29 cellular contexts compared by ENCODE assay signal in the genomic region with DNA sequence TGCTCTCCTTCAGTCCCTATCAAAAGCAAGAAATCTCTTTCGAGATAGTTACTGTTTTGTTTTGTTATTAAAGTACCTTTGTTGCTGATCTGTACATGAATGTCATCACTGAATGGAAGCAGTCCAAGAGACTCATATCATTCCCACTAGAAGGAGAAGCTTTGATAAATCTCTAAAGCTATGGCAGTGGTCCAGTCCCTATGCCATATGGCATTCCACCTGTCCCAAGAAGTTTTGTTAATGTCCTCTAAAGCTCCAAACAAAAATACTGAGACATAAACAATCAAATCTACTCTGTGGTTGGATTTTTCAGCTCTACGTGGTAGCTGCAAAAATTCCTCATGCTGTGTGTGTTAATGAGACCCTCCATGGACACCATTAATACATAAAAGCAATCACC.
"Had no signal": no experiment of that assay in that cellular context is flagged by ENCODE, and none has a peak within 500 bp of the region (broad histone marks: within the 10 kb centered on the region; RNA-seq: fewer than 3 reads in every experiment).

No MANE protein-coding gene starts in this region.

- H3K27ac Mint-ChIP-seq: activated CD8-positive, alpha-beta memory T cell treated with anti-CD3 and anti-CD28 coated beads, Interleukin-2, amount 10 ng/mL, durations not matched to agents 7 days and 5 days; activated CD8-positive, alpha-beta T cell treated with anti-CD3 and anti-CD28 coated beads, Interleukin-2, amount 10 ng/mL, durations not matched to agents 7 days and 5 days; activated naive CD4-positive, alpha-beta T cell treated with anti-CD3 and anti-CD28 coated beads, Interleukin-2, amount 50 U/mL, for 72 hours; activated T-cell treated with anti-CD3 and anti-CD28 coated beads, Interleukin-2, amount 50 U/mL, for 72 hours; effector memory CD8-positive, alpha-beta T cell; nephron progenitor cell; stimulated activated effector memory CD8-positive, alpha-beta T cell treated with anti-CD3 and anti-CD28 coated beads, Interleukin-12 subunit alpha, Interleukin-12 subunit beta, amount 100 ng/mL, for 72 hours; WTC11 had no signal

- H3K9me3 Mint-ChIP-seq: activated naive CD4-positive, alpha-beta T cell treated with anti-CD3 and anti-CD28 coated beads, Interleukin-2, amount 50 U/mL, for 72 hours; central memory CD8-positive, alpha-beta T cell; effector memory CD8-positive, alpha-beta T cell; nephron progenitor cell; stimulated activated effector memory CD8-positive, alpha-beta T cell treated with anti-CD3 and anti-CD28 coated beads, Interleukin-12 subunit alpha, Interleukin-12 subunit beta, amount 100 ng/mL, for 72 hours had no signal

- H3K36me3 Mint-ChIP-seq: activated CD8-positive, alpha-beta memory T cell treated with anti-CD3 and anti-CD28 coated beads, Interleukin-2, amount 10 ng/mL, durations not matched to agents 7 days and 5 days; activated naive CD4-positive, alpha-beta T cell treated with anti-CD3 and anti-CD28 coated beads, Interleukin-2, amount 50 U/mL, for 72 hours; stimulated activated effector memory CD8-positive, alpha-beta T cell treated with anti-CD3 and anti-CD28 coated beads, Interleukin-12 subunit alpha, Interleukin-12 subunit beta, amount 100 ng/mL, for 72 hours; WTC11 had no signal

- H3K9me3 ChIP-seq: neutrophil, prostate gland, sigmoid colon, stomach, thyroid gland, upper lobe of left lung, vagina had no signal

- H3K36me3 ChIP-seq: neutrophil, prostate gland, sigmoid colon, stomach, thyroid gland, upper lobe of left lung, vagina had no signal

- H3K4me1 Mint-ChIP-seq: activated CD8-positive, alpha-beta memory T cell treated with anti-CD3 and anti-CD28 coated beads, Interleukin-2, amount 10 ng/mL, durations not matched to agents 7 days and 5 days; central memory CD8-positive, alpha-beta T cell; naive B cell; nephron progenitor cell; stimulated activated effector memory CD8-positive, alpha-beta T cell treated with anti-CD3 and anti-CD28 coated beads, Interleukin-12 subunit alpha, Interleukin-12 subunit beta, amount 100 ng/mL, for 72 hours had no signal

- ATAC-seq: activated CD8-positive, alpha-beta memory T cell treated with anti-CD3 and anti-CD28 coated beads, Interleukin-2, amount 10 ng/mL, durations not matched to agents 7 days and 5 days; activated CD8-positive, alpha-beta T cell treated with anti-CD3 and anti-CD28 coated beads, Interleukin-2, amount 10 ng/mL, durations not matched to agents 7 days and 5 days; activated naive CD4-positive, alpha-beta T cell treated with anti-CD3 and anti-CD28 coated beads, Interleukin-2, amount 50 U/mL, for 72 hours; activated T-cell treated with anti-CD3 and anti-CD28 coated beads, Interleukin-2, amount 50 U/mL, for 72 hours; effector memory CD8-positive, alpha-beta T cell; left cardiac atrium; left ventricle myocardium superior; stimulated activated effector memory CD8-positive, alpha-beta T cell treated with anti-CD3 and anti-CD28 coated beads, Interleukin-12 subunit alpha, Interleukin-12 subunit beta, amount 100 ng/mL, for 72 hours; WTC11 had no signal

- H3K4me3 Mint-ChIP-seq: activated CD8-positive, alpha-beta memory T cell treated with anti-CD3 and anti-CD28 coated beads, Interleukin-2, amount 10 ng/mL, durations not matched to agents 7 days and 5 days; activated CD8-positive, alpha-beta T cell treated with anti-CD3 and anti-CD28 coated beads, Interleukin-2, amount 10 ng/mL, durations not matched to agents 7 days and 5 days; activated T-cell treated with anti-CD3 and anti-CD28 coated beads, Interleukin-2, amount 50 U/mL, for 72 hours; central memory CD8-positive, alpha-beta T cell; effector memory CD8-positive, alpha-beta T cell; naive B cell; nephron progenitor cell; stimulated activated effector memory CD8-positive, alpha-beta T cell treated with anti-CD3 and anti-CD28 coated beads, Interleukin-12 subunit alpha, Interleukin-12 subunit beta, amount 100 ng/mL, for 72 hours; WTC11 had no signal

- H3K27me3 Mint-ChIP-seq: activated CD8-positive, alpha-beta memory T cell treated with anti-CD3 and anti-CD28 coated beads, Interleukin-2, amount 10 ng/mL, durations not matched to agents 7 days and 5 days; central memory CD8-positive, alpha-beta T cell; effector memory CD8-positive, alpha-beta T cell; naive B cell had no signal

- H3K27me3 ChIP-seq: neutrophil, sigmoid colon, stomach, thyroid gland, upper lobe of left lung, vagina had no signal

- H3K27ac ChIP-seq: coronary artery, neutrophil, prostate gland, sigmoid colon, stomach, thyroid gland, upper lobe of left lung, vagina had no signal

- H3K4me3 ChIP-seq: coronary artery, prostate gland, sigmoid colon, stomach, thyroid gland, upper lobe of left lung, vagina had no signal

- H3K4me1 ChIP-seq: prostate gland, thyroid gland, upper lobe of left lung, vagina had no signal

- DNase-seq: activated CD4-positive, alpha-beta T cell treated with anti-CD3 and anti-CD28 coated beads for 1 hour; activated CD4-positive, alpha-beta T cell treated with anti-CD3 and anti-CD28 coated beads, Interleukin-2, amount 50 U/mL, for 1 hour; activated CD8-positive, alpha-beta memory T cell treated with anti-CD3 and anti-CD28 coated beads, Interleukin-2, amount 10 ng/mL, durations not matched to agents 7 days and 5 days; activated CD8-positive, alpha-beta T cell treated with anti-CD3 and anti-CD28 coated beads, Interleukin-2, amount 10 ng/mL, durations not matched to agents 7 days and 5 days; activated naive CD4-positive, alpha-beta T cell; activated T-cell treated with anti-CD3 and anti-CD28 coated beads, Interleukin-2, amount 50 U/mL, for 72 hours; anterior cingulate cortex; effector memory CD8-positive, alpha-beta T cell; erythroblast; head of caudate nucleus; hippocampal formation; left cardiac atrium; left ventricle myocardium superior; naive B cell; nephron progenitor cell; sigmoid colon; small intestine; stimulated activated CD4-positive, alpha-beta T cell treated with anti-CD3 and anti-CD28 coated beads, Interleukin-4, amount 100 ng/mL, for 24 hours; stomach; thyroid gland; upper lobe of left lung had no signal
